Comparison of ENCODE assay signal across 1 cellular context in the genomic region with DNA sequence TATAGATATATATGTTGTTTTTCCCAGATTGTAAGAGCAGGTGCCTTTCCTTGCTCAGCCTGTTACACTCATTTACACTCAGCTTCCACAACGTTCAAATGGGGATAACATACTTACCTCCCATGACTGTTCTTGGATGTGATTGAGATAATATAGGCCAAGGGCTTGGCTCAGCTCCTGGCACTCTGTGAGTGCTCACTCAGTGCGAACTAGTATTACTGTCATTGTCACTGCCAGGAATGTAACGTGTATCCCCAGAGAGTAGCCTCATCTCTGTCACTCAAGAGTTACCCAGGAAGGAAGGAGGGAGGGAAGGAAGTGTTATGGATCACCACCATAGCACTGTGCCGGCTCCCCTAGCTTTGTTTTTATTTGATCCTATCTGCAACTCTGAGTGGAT.
A peak's percentile ranks its signal among the peaks of the same experiment; 100 is the strongest.
TF ChIP-seq lines count a peak whose summit lies in the region.

No MANE protein-coding gene starts in this region.

TF ChIP-seq in neural cell, 6 proteins besides CTCF, POLR2A, EP300 and RAD21 (continued from another document):
- TF ChIP-seq, protein P1, sequence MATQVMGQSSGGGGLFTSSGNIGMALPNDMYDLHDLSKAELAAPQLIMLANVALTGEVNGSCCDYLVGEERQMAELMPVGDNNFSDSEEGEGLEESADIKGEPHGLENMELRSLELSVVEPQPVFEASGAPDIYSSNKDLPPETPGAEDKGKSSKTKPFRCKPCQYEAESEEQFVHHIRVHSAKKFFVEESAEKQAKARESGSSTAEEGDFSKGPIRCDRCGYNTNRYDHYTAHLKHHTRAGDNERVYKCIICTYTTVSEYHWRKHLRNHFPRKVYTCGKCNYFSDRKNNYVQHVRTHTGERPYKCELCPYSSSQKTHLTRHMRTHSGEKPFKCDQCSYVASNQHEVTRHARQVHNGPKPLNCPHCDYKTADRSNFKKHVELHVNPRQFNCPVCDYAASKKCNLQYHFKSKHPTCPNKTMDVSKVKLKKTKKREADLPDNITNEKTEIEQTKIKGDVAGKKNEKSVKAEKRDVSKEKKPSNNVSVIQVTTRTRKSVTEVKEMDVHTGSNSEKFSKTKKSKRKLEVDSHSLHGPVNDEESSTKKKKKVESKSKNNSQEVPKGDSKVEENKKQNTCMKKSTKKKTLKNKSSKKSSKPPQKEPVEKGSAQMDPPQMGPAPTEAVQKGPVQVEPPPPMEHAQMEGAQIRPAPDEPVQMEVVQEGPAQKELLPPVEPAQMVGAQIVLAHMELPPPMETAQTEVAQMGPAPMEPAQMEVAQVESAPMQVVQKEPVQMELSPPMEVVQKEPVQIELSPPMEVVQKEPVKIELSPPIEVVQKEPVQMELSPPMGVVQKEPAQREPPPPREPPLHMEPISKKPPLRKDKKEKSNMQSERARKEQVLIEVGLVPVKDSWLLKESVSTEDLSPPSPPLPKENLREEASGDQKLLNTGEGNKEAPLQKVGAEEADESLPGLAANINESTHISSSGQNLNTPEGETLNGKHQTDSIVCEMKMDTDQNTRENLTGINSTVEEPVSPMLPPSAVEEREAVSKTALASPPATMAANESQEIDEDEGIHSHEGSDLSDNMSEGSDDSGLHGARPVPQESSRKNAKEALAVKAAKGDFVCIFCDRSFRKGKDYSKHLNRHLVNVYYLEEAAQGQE (IDR thresholded peaks at IDR 0.05; ENCODE audit: borderline replicate concordance) = no peak
- TF ChIP-seq MXI1 (conservative IDR thresholded peaks at IDR 0.05; ENCODE audit: poor library complexity, severe bottlenecking) = no peak
- peak; percentile 41 for TF ChIP-seq POLR2AphosphoS5 (IDR thresholded peaks at IDR 0.05)
- TF ChIP-seq TAF1 (IDR thresholded peaks at IDR 0.05; ENCODE audit: low read depth) = no peak
TF ChIP-seq in neural cell: peak in this region for 1.
